Comparison of ENCODE assay signal across 20 cellular contexts in genomic region chr6:41406821-41407787, GRCh38.
DNase-seq lines count a peak whose midpoint lies in the region; ATAC-seq and TF ChIP-seq lines count a peak whose summit lies in the region.
"Had no signal": no experiment of that assay in that cellular context is flagged by ENCODE, and none has a peak within 500 bp of the region (broad histone marks: within the 10 kb centered on the region; RNA-seq: fewer than 3 reads in every experiment).

No MANE protein-coding gene starts in this region.

- 0 out of 2 replicates have a peak, but pooled peaks cover 5% of the 10 kb centered on the region for H3K9me3 ChIP-seq in HUES48 (ENCODE audit: control insufficient read depth, insufficient read depth, low read length)
- H3K9me3 ChIP-seq in iPS-15b (ENCODE audit: control insufficient read depth, insufficient read depth, low read length), result no peaks in the 10 kb centered on the region
- H3K9me3 ChIP-seq in osteoblast (ENCODE audit: low read depth, low read length), result no peaks in the 10 kb centered on the region
- no peaks in the 10 kb centered on the region for H3K9me3 ChIP-seq in ascending aorta
- H3K9me3 ChIP-seq: MG63 had no signal

- ATAC-seq in GM21390 (IDR thresholded peaks at IDR 0.05; ENCODE audit: unreplicated experiment), result no peak
- ATAC-seq: stimulated activated naive B cell treated with anti-CD40 and anti-IgM and Interleukin-4, amounts not matched to agents 10 μg/mL and 1 μg/mL and 100 μg/mL, for 72 hours had no signal

- H3K9ac ChIP-seq in HUES48 (ENCODE audit: low read depth, low read length) (0 out of 2 replicates have a peak overlapping the region, but pooled peaks have one; percentile 32), iPS-15b (ENCODE audit: low read depth, low read length) (no peak overlapping the region)

- peaks cover 10% of the 10 kb centered on the region for H3K4me1 Mint-ChIP-seq in chondrocyte (ENCODE audit: low read depth)
- H3K4me1 Mint-ChIP-seq: activated naive CD4-positive, alpha-beta T cell treated with anti-CD3 and anti-CD28 coated beads, Interleukin-2, amount 10 ng/mL, durations not matched to agents 7 days and 5 days; CD4-positive, CD25-positive, alpha-beta regulatory T cell; immature natural killer cell; stimulated activated naive B cell treated with anti-CD40 and anti-IgM and Interleukin-4, amounts not matched to agents 10 μg/mL and 1 μg/mL and 100 μg/mL, for 72 hours had no signal

- no peaks in the 10 kb centered on the region for H4K20me1 ChIP-seq in osteoblast (ENCODE audit: insufficient read depth, low read length)

- H3K4me3 Mint-ChIP-seq in chondrocyte (ENCODE audit: unreplicated experiment), result no peak overlapping the region
- H3K4me3 Mint-ChIP-seq: activated naive CD4-positive, alpha-beta T cell treated with anti-CD3 and anti-CD28 coated beads, Interleukin-2, amount 10 ng/mL, durations not matched to agents 7 days and 5 days; CD4-positive, CD25-positive, alpha-beta regulatory T cell; immature natural killer cell; neural crest cell; stimulated activated naive B cell treated with anti-CD40 and anti-IgM and Interleukin-4, amounts not matched to agents 10 μg/mL and 1 μg/mL and 100 μg/mL, for 72 hours had no signal

- H3K27me3 ChIP-seq in HUES48 (ENCODE audit: control insufficient read depth, insufficient read depth, low read length) (peaks cover 100% of the 10 kb centered on the region), iPS-15b (ENCODE audit: control insufficient read depth, insufficient read depth, low read length) (peaks cover 100% of the 10 kb centered on the region), osteoblast (ENCODE audit: insufficient read depth, low read length) (peaks cover under 1% of the 10 kb centered on the region), ascending aorta (no peaks in the 10 kb centered on the region)
- H3K27me3 ChIP-seq: MG63 had no signal

- intact Hi-C loops in ascending aorta (cut with DNase I), result no loop called here

- peaks cover 10% of the 10 kb centered on the region for H3K27me3 Mint-ChIP-seq in chondrocyte (ENCODE audit: low read depth)

- no peaks in the 10 kb centered on the region for H3K36me3 Mint-ChIP-seq in chondrocyte (ENCODE audit: low read depth)
- H3K36me3 Mint-ChIP-seq: activated naive CD4-positive, alpha-beta T cell treated with anti-CD3 and anti-CD28 coated beads, Interleukin-2, amount 10 ng/mL, durations not matched to agents 7 days and 5 days; CD4-positive, CD25-positive, alpha-beta regulatory T cell; immature natural killer cell; stimulated activated naive B cell treated with anti-CD40 and anti-IgM and Interleukin-4, amounts not matched to agents 10 μg/mL and 1 μg/mL and 100 μg/mL, for 72 hours had no signal

- H3K4me3 ChIP-seq in HUES48 (ENCODE audit: low read depth, low read length), result peak overlapping the region; percentile 48
- H3K4me3 ChIP-seq in iPS-15b (ENCODE audit: low read depth, low read length), result peak overlapping the region; percentile 24
- no peak overlapping the region for H3K4me3 ChIP-seq in osteoblast (ENCODE audit: insufficient read depth, low read length)
- H3K4me3 ChIP-seq in ascending aorta, result peak overlapping the region in 1 of 2 donors; percentile 4
- H3K4me3 ChIP-seq: MG63 had no signal

- H3K27ac ChIP-seq in HUES48 (ENCODE audit: low read depth, low read length), result no peak overlapping the region
- H3K27ac ChIP-seq in osteoblast (ENCODE audit: low read depth, low read length), result no peak overlapping the region
- no peak overlapping the region for H3K27ac ChIP-seq in ascending aorta
- H3K27ac ChIP-seq: RWPE1 had no signal

- peak overlapping the region; percentile 45 for H3K27ac Mint-ChIP-seq in chondrocyte (ENCODE audit: unreplicated experiment)
- H3K27ac Mint-ChIP-seq: activated naive CD4-positive, alpha-beta T cell treated with anti-CD3 and anti-CD28 coated beads, Interleukin-2, amount 10 ng/mL, durations not matched to agents 7 days and 5 days; CD4-positive, CD25-positive, alpha-beta regulatory T cell; immature natural killer cell; stimulated activated naive B cell treated with anti-CD40 and anti-IgM and Interleukin-4, amounts not matched to agents 10 μg/mL and 1 μg/mL and 100 μg/mL, for 72 hours had no signal

- TF ChIP-seq CTCF in chondrocyte (IDR thresholded peaks at IDR 0.05) (no peak), osteoblast (IDR thresholded peaks at IDR 0.05; ENCODE audit: extremely low read depth, low read depth, low read length) (no peak), ascending aorta (IDR thresholded peaks at IDR 0.05) (no peak)

- H3K9me3 Mint-ChIP-seq in chondrocyte (ENCODE audit: low read depth), result no peaks in the 10 kb centered on the region
- H3K9me3 Mint-ChIP-seq: activated naive CD4-positive, alpha-beta T cell treated with anti-CD3 and anti-CD28 coated beads, Interleukin-2, amount 10 ng/mL, durations not matched to agents 7 days and 5 days; neural crest cell had no signal

- H2AFZ ChIP-seq in osteoblast (ENCODE audit: low read length), result no peak overlapping the region

- no peak for DNase-seq in chondrocyte (ENCODE audit: low spot score)
- DNase-seq in osteoblast (ENCODE audit: insufficient read length, low spot score, missing footprints), result peak; percentile 85
- no peak for DNase-seq in activated CD8-positive, alpha-beta memory T cell treated with anti-CD3 and anti-CD28 coated beads, Interleukin-2, amount 50 U/mL, for 48 hours
- no peak for DNase-seq in activated CD4-positive, alpha-beta T cell treated with anti-CD3 and anti-CD28 coated beads, Interleukin-2, amount 50 U/mL, for 4 hours
- DNase-seq in ascending aorta (ENCODE audit: low spot score in 2 of 2), result no peak
- DNase-seq: activated naive CD4-positive, alpha-beta T cell treated with anti-CD3 and anti-CD28 coated beads, Interleukin-2, amount 10 ng/mL, durations not matched to agents 7 days and 5 days; CD4-positive, CD25-positive, alpha-beta regulatory T cell; DMS153; immature natural killer cell; IMR-90; mesenchymal stem cell; MG63; NCI-H1694 treated with DMSO at 0.1 percent for 48 hours; NCI-H446; stimulated activated naive B cell treated with anti-CD40 and anti-IgM and Interleukin-4, amounts not matched to agents 10 μg/mL and 1 μg/mL and 100 μg/mL, for 72 hours had no signal

- no peaks in the 10 kb centered on the region for H3K36me3 ChIP-seq in HUES48 (ENCODE audit: control insufficient read depth, insufficient read depth, low read length)
- H3K36me3 ChIP-seq in iPS-15b (ENCODE audit: control insufficient read depth, insufficient read depth, low read length), result no peaks in the 10 kb centered on the region
- no peaks in the 10 kb centered on the region for H3K36me3 ChIP-seq in osteoblast (ENCODE audit: insufficient read depth, low read length)
- no peaks in the 10 kb centered on the region for H3K36me3 ChIP-seq in ascending aorta
- H3K36me3 ChIP-seq: MG63 had no signal

- H3K79me2 ChIP-seq in osteoblast (ENCODE audit: insufficient read depth, low read length), result no peaks in the 10 kb centered on the region

- H3K4me1 ChIP-seq in HUES48 (ENCODE audit: control insufficient read depth, insufficient read depth, low read length) (peaks cover 35% of the 10 kb centered on the region), iPS-15b (ENCODE audit: control insufficient read depth, insufficient read depth, low read length) (peaks cover 6% of the 10 kb centered on the region), osteoblast (ENCODE audit: insufficient read depth, low read length) (no peaks in the 10 kb centered on the region), ascending aorta (no peaks in the 10 kb centered on the region)

- H3K4me2 ChIP-seq in osteoblast (ENCODE audit: insufficient read depth, low read length), result no peak overlapping the region
